Comparison of ENCODE assay signal across 23 cellular contexts in genomic region chr22:42039271-42039670, GRCh38. TPM values are rescaled to one million over a fixed set of nuclear protein-coding genes. Genes with fewer than 3 reads are reported as not detected.
"Had no signal": no experiment of that assay in that cellular context is flagged by ENCODE, and none has a peak within 500 bp of the region (broad histone marks: within the 10 kb centered on the region; RNA-seq: fewer than 3 reads in every experiment).

No MANE protein-coding gene starts in this region.

- H3K4me1 ChIP-seq: ascending aorta, esophagus muscularis mucosa, left ventricle myocardium inferior, upper lobe of left lung had no signal

- H3K27me3 Mint-ChIP-seq: activated naive CD4-positive, alpha-beta T cell treated with anti-CD3 and anti-CD28 coated beads, Interleukin-2, amount 50 U/mL, for 24 hours; stimulated activated memory B cell treated with anti-CD40 and anti-IgM and Interleukin-4, amounts not matched to agents 10 μg/mL and 1 μg/mL and 100 μg/mL, for 72 hours; T-cell had no signal

- H3K27ac ChIP-seq: ascending aorta, brain microvascular endothelial cell, esophagus muscularis mucosa, left ventricle myocardium inferior, upper lobe of left lung, VCaP had no signal

- H3K4me3 ChIP-seq: ascending aorta, esophagus muscularis mucosa, left ventricle myocardium inferior, upper lobe of left lung had no signal

- H3K27me3 ChIP-seq: ascending aorta, brain microvascular endothelial cell, esophagus muscularis mucosa, upper lobe of left lung had no signal

- H3K36me3 ChIP-seq: brain microvascular endothelial cell, left ventricle myocardium inferior, upper lobe of left lung had no signal

- H3K27ac Mint-ChIP-seq: activated CD8-positive, alpha-beta T cell treated with anti-CD3 and anti-CD28 coated beads, Interleukin-2, amount 10 ng/mL, durations not matched to agents 7 days and 5 days; activated naive CD4-positive, alpha-beta T cell treated with anti-CD3 and anti-CD28 coated beads, Interleukin-2, amount 50 U/mL, for 24 hours; mesothelial cell of epicardium; natural killer cell; stimulated activated memory B cell treated with anti-CD40 and anti-IgM and Interleukin-4, amounts not matched to agents 10 μg/mL and 1 μg/mL and 100 μg/mL, for 72 hours; T-cell; T-helper 2 cell treated with Interferon-gamma antibody and Interleukin-4, amounts not matched to agents 5 μg/mL and 100 μg/mL, for 36 hours had no signal

- ATAC-seq: activated CD8-positive, alpha-beta T cell treated with anti-CD3 and anti-CD28 coated beads, Interleukin-2, amount 10 ng/mL, durations not matched to agents 7 days and 5 days; natural killer cell; sciatic nerve; stimulated activated memory B cell treated with anti-CD40 and anti-IgM and Interleukin-4, amounts not matched to agents 10 μg/mL and 1 μg/mL and 100 μg/mL, for 72 hours; T-cell had no signal

- H3K4me3 Mint-ChIP-seq: activated CD8-positive, alpha-beta T cell treated with anti-CD3 and anti-CD28 coated beads, Interleukin-2, amount 10 ng/mL, durations not matched to agents 7 days and 5 days; activated naive CD4-positive, alpha-beta T cell treated with anti-CD3 and anti-CD28 coated beads, Interleukin-2, amount 50 U/mL, for 24 hours; mesothelial cell of epicardium; natural killer cell; stimulated activated memory B cell treated with anti-CD40 and anti-IgM and Interleukin-4, amounts not matched to agents 10 μg/mL and 1 μg/mL and 100 μg/mL, for 72 hours; T-cell; T-helper 2 cell treated with Interferon-gamma antibody and Interleukin-4, amounts not matched to agents 5 μg/mL and 100 μg/mL, for 36 hours had no signal

- DNase-seq: activated CD4-positive, alpha-beta T cell treated with anti-CD3 and anti-CD28 coated beads, Interleukin-2, amount 50 U/mL, for 1 hour; activated CD4-positive, CD25-positive, alpha-beta regulatory T cell treated with anti-CD3 and anti-CD28 coated beads, Interleukin-2, amount 50 U/mL, for 72 hours; activated CD8-positive, alpha-beta T cell treated with anti-CD3 and anti-CD28 coated beads, Interleukin-2, amount 10 ng/mL, durations not matched to agents 7 days and 5 days; activated gamma-delta T cell treated with Interleukin-2 at 50 U/mL for 16 hours; brain microvascular endothelial cell; caudate nucleus; dermis blood vessel endothelial cell; effector memory CD4-positive, alpha-beta T cell; left ventricle myocardium inferior; natural killer cell; small intestine; stimulated activated CD4-positive, alpha-beta T cell treated with anti-CD3 and anti-CD28 coated beads, Interleukin-2, amount 100 ng/mL, for 24 hours; T-cell; upper lobe of left lung had no signal

- H3K4me1 Mint-ChIP-seq: activated naive CD4-positive, alpha-beta T cell treated with anti-CD3 and anti-CD28 coated beads, Interleukin-2, amount 50 U/mL, for 24 hours; mesothelial cell of epicardium; T-cell had no signal

RNA-seq across cellular contexts. Expression of gene WBP2NL, which starts 40.7 kb away (rescaled TPM):
- total RNA-seq: ascending aorta, lung microvascular endothelial cell, mesothelial cell of epicardium had no signal
